21 cellular contexts compared by ENCODE assay signal in the genomic region with DNA sequence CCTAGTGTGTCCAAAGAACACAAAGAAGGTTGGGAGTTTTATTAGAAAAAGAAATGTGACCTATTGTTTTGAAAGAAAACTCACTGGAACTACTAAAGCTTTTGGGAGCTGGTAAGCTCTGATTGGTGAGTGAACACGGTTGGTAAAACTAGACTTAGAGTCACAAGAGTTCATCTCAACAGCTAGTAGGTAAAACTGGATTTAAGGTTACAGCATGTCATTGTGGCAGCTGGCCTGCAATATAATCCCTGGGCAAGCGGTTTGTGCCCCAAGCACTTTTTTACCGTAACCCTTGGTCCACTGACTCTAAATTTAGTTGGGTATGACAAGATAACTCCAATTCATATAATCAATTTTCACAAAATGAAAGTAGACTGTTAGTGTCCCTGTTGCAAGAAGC.
"Had no signal": no experiment of that assay in that cellular context is flagged by ENCODE, and none has a peak within 500 bp of the region (broad histone marks: within the 10 kb centered on the region; RNA-seq: fewer than 3 reads in every experiment).

No MANE protein-coding gene starts in this region.

- H3K36me3 ChIP-seq: colonic mucosa had no signal

- FAIRE-seq: islet of Langerhans, small intestine had no signal

- H3K27ac Mint-ChIP-seq: memory B cell, mesothelial cell of epicardium, naive B cell had no signal

- DNase-seq: caudate nucleus; colonic mucosa; dermis blood vessel endothelial cell; esophagus squamous epithelium; foreskin fibroblast; hippocampal formation; kidney glomerular epithelial cell; lower lobe of right lung; naive B cell; small intestine; stimulated activated CD4-positive, alpha-beta T cell treated with anti-CD3 and anti-CD28 coated beads, Interleukin-12 subunit alpha, Interleukin-12 subunit beta, amount 100 ng/mL, for 4 hours; stimulated activated naive CD8-positive, alpha-beta T cell treated with anti-CD3 and anti-CD28 coated beads, Interleukin-15, Interleukin-2, amounts not matched to agents 100 U/mL and 50 U/mL, for 24 hours; tibial artery; upper lobe of left lung had no signal

- H3K9me3 ChIP-seq: colonic mucosa, esophagus squamous epithelium, lower lobe of right lung, suprapubic skin, tibial artery, upper lobe of left lung had no signal

- H3K9me3 Mint-ChIP-seq: memory B cell, mesothelial cell of epicardium, naive B cell, nephron had no signal

- H3K4me3 Mint-ChIP-seq: memory B cell, mesothelial cell of epicardium, naive B cell, nephron had no signal

- H3K27me3 ChIP-seq: colonic mucosa, esophagus squamous epithelium, suprapubic skin, tibial artery, upper lobe of left lung had no signal

- H3K4me1 Mint-ChIP-seq: mesothelial cell of epicardium, naive B cell had no signal

- H3K27ac ChIP-seq: colonic mucosa, esophagus squamous epithelium, lower lobe of right lung, suprapubic skin, tibial artery, upper lobe of left lung had no signal

- H3K27me3 Mint-ChIP-seq: memory B cell, naive B cell had no signal

- ATAC-seq: left lobe of liver; sciatic nerve; stimulated activated naive CD8-positive, alpha-beta T cell treated with anti-CD3 and anti-CD28 coated beads, Interleukin-15, Interleukin-2, amounts not matched to agents 100 U/mL and 50 U/mL, for 24 hours had no signal

- H3K4me3 ChIP-seq: colonic mucosa, esophagus squamous epithelium, lower lobe of right lung, suprapubic skin, tibial artery, upper lobe of left lung had no signal

- H3K4me1 ChIP-seq: colonic mucosa, esophagus squamous epithelium, suprapubic skin, tibial artery, upper lobe of left lung had no signal
